Comparison of ENCODE assay signal across 19 cellular contexts in the genomic region with DNA sequence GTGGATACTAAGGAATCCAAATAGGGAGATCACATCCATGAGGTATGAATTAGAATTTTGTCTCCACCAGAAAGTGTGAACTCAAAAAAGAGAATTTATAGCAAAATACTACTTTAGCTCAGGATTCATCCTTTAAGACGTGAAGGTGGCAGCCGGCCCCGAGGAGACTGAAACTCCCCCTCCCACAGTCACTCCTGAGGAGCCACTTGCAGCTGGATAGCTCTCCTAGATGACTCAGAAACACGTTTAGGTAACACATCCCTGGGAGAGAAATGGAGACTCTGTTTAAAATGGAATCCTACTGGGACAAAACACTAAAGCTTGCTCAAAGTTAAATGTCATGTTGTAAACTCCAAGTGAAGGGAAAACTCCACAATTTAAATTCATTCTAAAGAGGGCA. TPM values are rescaled to one million over a fixed set of nuclear protein-coding genes. Genes with fewer than 3 reads are reported as not detected.
DNase-seq lines count a peak whose midpoint lies in the region; ATAC-seq, FAIRE-seq and TF ChIP-seq lines count a peak whose summit lies in the region.
"Had no signal": no experiment of that assay in that cellular context is flagged by ENCODE, and none has a peak within 500 bp of the region (broad histone marks: within the 10 kb centered on the region; RNA-seq: fewer than 3 reads in every experiment).

No MANE protein-coding gene starts in this region.

- H3K4me3 Mint-ChIP-seq in brain (no peak overlapping the region), mesothelial cell of epicardium (no peak overlapping the region), type B pancreatic cell (peak overlapping the region; percentile 10), osteocyte (ENCODE audit: unreplicated experiment) (no peak overlapping the region)
- no peak overlapping the region for H3K4me3 Mint-ChIP-seq in activated T-cell treated with anti-CD3 and anti-CD28 coated beads, Interleukin-2, amount 50 U/mL, for 4 hours
- H3K4me3 Mint-ChIP-seq: CD14-positive monocyte; CD8-positive, alpha-beta memory T cell; IgD-negative memory B cell had no signal

- H3K4me1 Mint-ChIP-seq in brain = peaks cover 56% of the 10 kb centered on the region
- peaks cover 44% of the 10 kb centered on the region for H3K4me1 Mint-ChIP-seq in mesothelial cell of epicardium
- peaks cover 51% of the 10 kb centered on the region for H3K4me1 Mint-ChIP-seq in type B pancreatic cell (ENCODE audit: unreplicated experiment)
- H3K4me1 Mint-ChIP-seq in osteocyte (ENCODE audit: unreplicated experiment) = peaks cover 2% of the 10 kb centered on the region
- peaks cover 2% of the 10 kb centered on the region for H3K4me1 Mint-ChIP-seq in activated T-cell treated with anti-CD3 and anti-CD28 coated beads, Interleukin-2, amount 50 U/mL, for 4 hours (ENCODE audit: low read depth)

- H3K36me3 Mint-ChIP-seq in brain (no peaks in the 10 kb centered on the region), mesothelial cell of epicardium (no peaks in the 10 kb centered on the region), type B pancreatic cell (no peaks in the 10 kb centered on the region), osteocyte (ENCODE audit: unreplicated experiment) (no peaks in the 10 kb centered on the region)
- no peaks in the 10 kb centered on the region for H3K36me3 Mint-ChIP-seq in activated T-cell treated with anti-CD3 and anti-CD28 coated beads, Interleukin-2, amount 50 U/mL, for 4 hours (ENCODE audit: insufficient read depth)
- H3K36me3 Mint-ChIP-seq: CD8-positive, alpha-beta memory T cell; IgD-negative memory B cell had no signal

- H3K27ac Mint-ChIP-seq in brain (peak overlapping the region in 4 of 5 experiments; percentile 29 to 92 (median 71)), mesothelial cell of epicardium (peak overlapping the region; percentile 26), type B pancreatic cell (peak overlapping the region; percentile 82), osteocyte (ENCODE audit: unreplicated experiment) (no peak overlapping the region)
- H3K27ac Mint-ChIP-seq: IgD-negative memory B cell had no signal

- no peak for ATAC-seq in activated T-cell treated with anti-CD3 and anti-CD28 coated beads, Interleukin-2, amount 50 U/mL, for 4 hours
- ATAC-seq: A549, GM12878, HCT116 had no signal

- H3K27me3 Mint-ChIP-seq in brain = no peaks in the 10 kb centered on the region
- no peaks in the 10 kb centered on the region for H3K27me3 Mint-ChIP-seq in mesothelial cell of epicardium (ENCODE audit: low read depth)
- H3K27me3 Mint-ChIP-seq in type B pancreatic cell = no peaks in the 10 kb centered on the region
- H3K27me3 Mint-ChIP-seq in osteocyte (ENCODE audit: unreplicated experiment) = no peaks in the 10 kb centered on the region
- H3K27me3 Mint-ChIP-seq in activated T-cell treated with anti-CD3 and anti-CD28 coated beads, Interleukin-2, amount 50 U/mL, for 4 hours (ENCODE audit: low read depth) = no peaks in the 10 kb centered on the region
- H3K27me3 Mint-ChIP-seq: CD8-positive, alpha-beta memory T cell; IgD-negative memory B cell had no signal

- H3K9me3 Mint-ChIP-seq in brain (peaks cover 0 to 4% (median 0%) of the 10 kb centered on the region in 5 experiments), mesothelial cell of epicardium (no peaks in the 10 kb centered on the region), type B pancreatic cell (no peaks in the 10 kb centered on the region), osteocyte (ENCODE audit: unreplicated experiment) (no peaks in the 10 kb centered on the region)
- H3K9me3 Mint-ChIP-seq in activated T-cell treated with anti-CD3 and anti-CD28 coated beads, Interleukin-2, amount 50 U/mL, for 4 hours = no peaks in the 10 kb centered on the region
- H3K9me3 Mint-ChIP-seq: CD14-positive monocyte; CD8-positive, alpha-beta memory T cell; IgD-negative memory B cell had no signal

- DNase-seq in GM19239 (ENCODE audit: insufficient read length, low spot score) = no peak
- DNase-seq in mesothelial cell of epicardium (ENCODE audit: low spot score in 2 of 2, unreplicated experiment in 2 of 2) = no peak
- no peak for DNase-seq in type B pancreatic cell (ENCODE audit: extremely low spot score, unreplicated experiment)
- no peak for DNase-seq in osteocyte (ENCODE audit: extremely low spot score, unreplicated experiment)
- no peak for DNase-seq in activated CD4-positive, alpha-beta T cell treated with anti-CD3 and anti-CD28 coated beads, Interleukin-2, amount 50 U/mL, for 48 hours
- no peak for DNase-seq in activated T-cell treated with anti-CD3 and anti-CD28 coated beads, Interleukin-2, amount 50 U/mL, for 4 hours
- DNase-seq: BE2C; Caco-2; CD8-positive, alpha-beta memory T cell; DND-41; GM23248 had no signal

- peak; percentile 18 for FAIRE-seq in GM19239 (lab: Jason Lieb, UNC)
- FAIRE-seq: A549, GM12878, H54 had no signal

- TF ChIP-seq CTCF in brain (conservative IDR thresholded peaks at IDR 0.05) (no peak), mesothelial cell of epicardium (IDR thresholded peaks at IDR 0.05; ENCODE audit: unreplicated experiment) (no peak), type B pancreatic cell (conservative IDR thresholded peaks at IDR 0.05) (no peak), osteocyte (IDR thresholded peaks at IDR 0.05) (no peak)

RNA-seq across cellular contexts. Expression of a gene that starts 46.3 kb away (rescaled TPM):
- polyA plus RNA-seq in brain (ENCODE audit: insufficient read depth, low read depth, low replicate concordance) = 70.3 TPM
- total RNA-seq in mesothelial cell of epicardium (6.8 to 8.3 TPM (median 8.2 TPM) in 3 replicates), type B pancreatic cell (ENCODE audit: low replicate concordance) (9.8 and 14.9 TPM in 2 replicates), osteocyte (1.7 and 2.2 TPM in 2 replicates)
- under 1 TPM; 0.18 to 0.41 (median 0.32) TPM for total RNA-seq in activated T-cell treated with anti-CD3 and anti-CD28 coated beads, Interleukin-2, amount 50 U/mL, for 4 hours
- total RNA-seq: GM23248 had no signal
- polyA plus RNA-seq: AG04450, GM23248 had no signal
